11 cellular contexts compared by ENCODE assay signal in the genomic region with DNA sequence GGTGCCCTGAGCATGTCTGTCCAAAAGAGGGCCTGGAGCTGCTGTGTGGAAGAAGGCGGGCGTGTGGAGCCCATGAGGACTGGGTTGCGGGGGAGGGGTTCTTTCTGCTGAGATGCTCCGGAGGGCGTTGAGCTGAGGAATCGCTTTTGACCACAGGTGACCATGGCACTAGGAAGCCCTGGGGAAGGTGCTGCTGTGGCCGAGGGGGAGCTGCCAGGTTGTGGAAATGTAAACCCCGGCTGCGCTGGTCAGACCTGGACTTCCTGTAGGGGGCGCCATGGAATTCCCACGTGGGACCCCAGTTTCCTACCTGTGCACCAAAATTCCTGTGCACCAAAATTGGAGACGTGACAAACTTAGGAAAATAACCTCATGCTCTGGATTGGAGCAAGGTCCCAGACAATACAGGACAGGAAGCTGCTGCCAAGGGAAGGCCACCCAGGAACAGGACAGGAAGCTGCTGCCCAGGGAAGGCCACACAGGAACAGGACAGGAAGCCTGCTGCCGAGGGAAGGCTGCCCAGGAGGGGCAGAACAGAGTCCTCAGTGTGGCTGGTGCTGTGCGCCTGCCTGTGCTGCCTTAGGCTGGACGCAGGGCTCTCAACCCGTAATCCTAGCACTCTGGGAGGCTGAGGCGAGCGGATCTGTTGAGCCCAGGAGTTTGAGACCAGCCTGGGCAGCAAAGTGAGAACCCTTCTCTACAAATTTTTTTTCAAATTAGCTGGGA. TPM values are rescaled to one million over a fixed set of nuclear protein-coding genes. Genes with fewer than 3 reads are reported as not detected.
DNase-seq lines count a peak whose midpoint lies in the region; ATAC-seq, FAIRE-seq and TF ChIP-seq lines count a peak whose summit lies in the region.
"Had no signal": no experiment of that assay in that cellular context is flagged by ENCODE, and none has a peak within 500 bp of the region (broad histone marks: within the 10 kb centered on the region; RNA-seq: fewer than 3 reads in every experiment).

No MANE protein-coding gene starts in this region.

- TF ChIP-seq CTCF in A549 (IDR thresholded peaks at IDR 0.05) (0 out of 3 replicates have a peak, but pooled peaks have one; percentile 12), GM12872 (IDR thresholded peaks at IDR 0.05; ENCODE audit: insufficient read depth, low read depth, low read length) (peak; percentile 45; the same call in 1 of the 3 replicates), adrenal gland (IDR thresholded peaks at IDR 0.05) (peak in 1 of 6 experiments; percentile 20)

- no peak for DNase-seq in A549 (ENCODE audit: low read depth in 1 of 2, low spot score in 1 of 2)
- DNase-seq in activated naive CD4-positive, alpha-beta T cell treated with anti-CD3 and anti-CD28 coated beads, Interleukin-2, amount 10 ng/mL, durations not matched to agents 7 days and 5 days: no peak
- DNase-seq in iPS DF 4.7 (ENCODE audit: extremely low read depth, low spot score): peak; percentile 7
- no peak for DNase-seq in NCI-H2029 (lab: John Stamatoyannopoulos, UW)
- no peak for DNase-seq in adrenal gland
- DNase-seq: DMS79, NCI-H1436 had no signal

- intact Hi-C loops in adrenal gland (cut with DNase I): no loop called here

- H3K27me3 ChIP-seq in adrenal gland: no peaks in the 10 kb centered on the region

- no peak for TF ChIP-seq POLR2A in A549 (IDR thresholded peaks at IDR 0.05; ENCODE audit: low read length)
- no peak for TF ChIP-seq POLR2A in adrenal gland (IDR thresholded peaks at IDR 0.05)

- H3K9me3 Mint-ChIP-seq in activated naive CD4-positive, alpha-beta T cell treated with anti-CD3 and anti-CD28 coated beads, Interleukin-2, amount 10 ng/mL, durations not matched to agents 7 days and 5 days: no peaks in the 10 kb centered on the region
- H3K9me3 Mint-ChIP-seq: activated naive CD4-positive, alpha-beta T cell treated with anti-CD3 and anti-CD28 coated beads, Interleukin-2, amount 50 U/mL, for 24 hours had no signal

- H3K4me3 ChIP-seq in A549: no peak overlapping the region
- no peak overlapping the region for H3K4me3 ChIP-seq in adrenal gland

- peaks cover 28% of the 10 kb centered on the region for H3K4me1 Mint-ChIP-seq in activated naive CD4-positive, alpha-beta T cell treated with anti-CD3 and anti-CD28 coated beads, Interleukin-2, amount 10 ng/mL, durations not matched to agents 7 days and 5 days

- WGBS in A549 (ENCODE audit: missing lambda C conversion rate): 95% methylated on average over 11 of the region's 18 CpGs
- 72 to 94% (median 81%) methylated on average over 5 to 18 of the region's 18 CpGs for WGBS in adrenal gland, 4 donors

- no peak for TF ChIP-seq RAD21 in A549 (conservative IDR thresholded peaks at IDR 0.05 in 1 of 2, IDR thresholded peaks at IDR 0.05 in 1 of 2)

- no peaks in the 10 kb centered on the region for H3K27me3 Mint-ChIP-seq in activated naive CD4-positive, alpha-beta T cell treated with anti-CD3 and anti-CD28 coated beads, Interleukin-2, amount 10 ng/mL, durations not matched to agents 7 days and 5 days
- H3K27me3 Mint-ChIP-seq: activated naive CD4-positive, alpha-beta T cell treated with anti-CD3 and anti-CD28 coated beads, Interleukin-2, amount 50 U/mL, for 24 hours had no signal

- POLR2A ChIA-PET in A549 (lab: Yijun Ruan, JAX): no interaction called here

- H3K27ac ChIP-seq in A549 (no peak overlapping the region), adrenal gland (peak overlapping the region in 1 of 5 donors; percentile 7)

- H3K4me1 ChIP-seq in A549 (peaks cover 7% of the 10 kb centered on the region; the same call in 2 of the 3 replicates), adrenal gland (replicated peaks in 1 of 2) (no peaks in the 10 kb centered on the region)

- CTCF ChIA-PET in A549 (lab: Yijun Ruan, JAX): interaction anchor here (0.6 to 0.7 kb wide), 2 partner anchors 9 to 14 kb away, joined by 3 to 4 read pairs; no protein-coding TSS in a partner anchor
- CTCF ChIA-PET in activated naive CD4-positive, alpha-beta T cell treated with anti-CD3 and anti-CD28 coated beads, Interleukin-2, amount 10 ng/mL, durations not matched to agents 7 days and 5 days (lab: Charles Lee): interaction anchor here (0.6 to 2.2 kb wide), 3 partner anchors 27 to 50 kb away, joined by 3 to 6 read pairs (median 3); no protein-coding TSS in a partner anchor

- no peak overlapping the region for H3K4me2 ChIP-seq in A549

- H3K27ac Mint-ChIP-seq in activated naive CD4-positive, alpha-beta T cell treated with anti-CD3 and anti-CD28 coated beads, Interleukin-2, amount 10 ng/mL, durations not matched to agents 7 days and 5 days: peak overlapping the region; percentile 4
- H3K27ac Mint-ChIP-seq: activated naive CD4-positive, alpha-beta T cell treated with anti-CD3 and anti-CD28 coated beads, Interleukin-2, amount 50 U/mL, for 24 hours had no signal

- H3K36me3 ChIP-seq in adrenal gland (replicated peaks in 1 of 2): peaks cover 0 to 54% of the 10 kb centered on the region in 2 donors

- ATAC-seq in A549 (no peak), HG02623 (IDR thresholded peaks at IDR 0.05; ENCODE audit: unreplicated experiment) (no peak), HG03097 (IDR thresholded peaks at IDR 0.05; ENCODE audit: low FRiP score, unreplicated experiment) (no peak)

- no peak for FAIRE-seq in A549 (lab: Jason Lieb, UNC)

- no peak for TF ChIP-seq EP300 in A549 (IDR thresholded peaks at IDR 0.05)

- H3K4me3 Mint-ChIP-seq in activated naive CD4-positive, alpha-beta T cell treated with anti-CD3 and anti-CD28 coated beads, Interleukin-2, amount 10 ng/mL, durations not matched to agents 7 days and 5 days: no peak overlapping the region
- H3K4me3 Mint-ChIP-seq: activated naive CD4-positive, alpha-beta T cell treated with anti-CD3 and anti-CD28 coated beads, Interleukin-2, amount 50 U/mL, for 24 hours had no signal

- no peaks in the 10 kb centered on the region for H3K9me3 ChIP-seq in A549
- no peaks in the 10 kb centered on the region for H3K9me3 ChIP-seq in adrenal gland (replicated peaks in 1 of 3)

- peaks cover 46% of the 10 kb centered on the region for H3K36me3 Mint-ChIP-seq in activated naive CD4-positive, alpha-beta T cell treated with anti-CD3 and anti-CD28 coated beads, Interleukin-2, amount 10 ng/mL, durations not matched to agents 7 days and 5 days

TF ChIP-seq in A549, 52 proteins besides CTCF, POLR2A, EP300 and RAD21:
- TF ChIP-seq HOXA7 (CRISPR knock-in tag; IDR thresholded peaks at IDR 0.05) (no peak), GATA3 (IDR thresholded peaks at IDR 0.05; ENCODE audit: borderline replicate concordance) (no peak), MAZ (IDR thresholded peaks at IDR 0.05; ENCODE audit: borderline replicate concordance, low read depth, low read length) (no peak), NFE2L2 (conservative IDR thresholded peaks at IDR 0.05; ENCODE audit: low read length) (no peak), KDM1A (IDR thresholded peaks at IDR 0.05; ENCODE audit: low read depth) (no peak), RCOR1 (IDR thresholded peaks at IDR 0.05; ENCODE audit: low read depth, low read length) (no peak)

RNA-seq across cellular contexts. Expression of a gene that starts 28.4 kb away (rescaled TPM):
- 6.3 and 6.9 TPM in 2 replicates for polyA plus RNA-seq in A549 (2011; rRNA removed)
- polyA plus RNA-seq in A549 (2012; cell fraction: cytosol; rRNA removed): 6.8 and 7.9 TPM in 2 replicates
- 28.0 and 46.1 TPM in 2 replicates for polyA plus RNA-seq in A549 (2012; cell fraction: nucleus; rRNA removed)
- 4.3 to 5.4 TPM (median 4.5 TPM) in 3 replicates for polyA plus RNA-seq in A549 (2017; fragmentation: RNase III; extraction: RNeasy Plus Mini Kit Qiagen cat#74134 plus additional on column Dnase treatment)
- 4.3 and 6.2 TPM in 2 replicates for polyA minus RNA-seq in A549 (2011; rRNA and poly(A)+ RNA removed)
- 10 to 100 TPM in 6 of 8 donors, 1 to 10 TPM in 2; 9.3 to 36.5 (median 17.5) TPM for total RNA-seq in adrenal gland
- 10 to 100 TPM in 2 of 3 donors, 1 to 10 TPM in 1; 2.9 to 37.4 (median 21.9) TPM for polyA plus RNA-seq in adrenal gland

RNA-seq across cellular contexts. Expression of a gene that starts 29.0 kb away (rescaled TPM):
- polyA plus RNA-seq in A549 (2011; rRNA removed) (42.4 and 46.1 TPM in 2 replicates), A549 (2017; fragmentation: RNase III; extraction: RNeasy Plus Mini Kit Qiagen cat#74134 plus additional on column Dnase treatment) (58.4 to 67.1 TPM (median 58.5 TPM) in 3 replicates), adrenal gland (100 to 1,000 TPM in 1 of 3 donors, 10 to 100 TPM in 2; 35.6 to 103 (median 70.3) TPM)
- 109 and 110 TPM in 2 replicates for polyA plus RNA-seq in A549 (2012; cell fraction: cytosol; rRNA removed)
- polyA plus RNA-seq in A549 (2012; cell fraction: nucleus; rRNA removed): 191 and 229 TPM in 2 replicates
- 22.2 and 31.8 TPM in 2 replicates for polyA minus RNA-seq in A549 (2011; rRNA and poly(A)+ RNA removed)
- 10 to 100 TPM; 60.2 to 96.8 (median 79.2) TPM for total RNA-seq in adrenal gland
